In genomic region chr17:43062984-43063383, GRCh38 we compare ENCODE assay signal across 6 cellular contexts. TPM values are rescaled to one million over a fixed set of nuclear protein-coding genes. Genes with fewer than 3 reads are reported as not detected.
A peak's percentile ranks its signal among the peaks of the same experiment; 100 is the strongest.
DNase-seq lines count a peak whose midpoint lies in the region; ATAC-seq and TF ChIP-seq lines count a peak whose summit lies in the region.
"Not testable (repeated sequence)": the region's sequence is repeated elsewhere in the genome, so short reads cannot be mapped to it uniquely, and the experiment has no call there.
"Had no signal": no experiment of that assay in that cellular context is flagged by ENCODE, and none has a peak within 500 bp of the region (broad histone marks: within the 10 kb centered on the region; RNA-seq: fewer than 3 reads in every experiment).

No MANE protein-coding gene starts in this region.

- H3K4me1 ChIP-seq in GM23338 (ENCODE audit: insufficient read depth): peaks cover 32% of the 10 kb centered on the region
- peaks cover 21% of the 10 kb centered on the region for H3K4me1 ChIP-seq in HAP-1
- H3K4me1 ChIP-seq in HUES64 (ENCODE audit: insufficient read depth, low read length): peaks cover 15% of the 10 kb centered on the region
- not testable (repeated sequence) for H3K4me1 ChIP-seq in iPS-20b (ENCODE audit: insufficient read depth, low read length)

- H3K27me3 ChIP-seq in GM23338 (ENCODE audit: insufficient read depth); HAP-1 (ENCODE audit: low read depth); HUES64 (ENCODE audit: insufficient read depth, low read length); iPS-20b (ENCODE audit: insufficient read depth, low read length): not testable (repeated sequence)

- intact Hi-C loops in MCF 10A (cut with micrococcal nuclease): not testable (repeated sequence)

- H3K4me3 ChIP-seq in GM23338; HAP-1; HUES64 (ENCODE audit: low read length); iPS-20b (ENCODE audit: low read length): not testable (repeated sequence)

- H3K27ac ChIP-seq in GM23338 (ENCODE audit: low read depth) (peak overlapping the region; percentile 39), HUES64 (ENCODE audit: low read depth, low read length) (peak overlapping the region; percentile 60; the same call in 1 of the 2 replicates)
- H3K27ac ChIP-seq in iPS-20b (ENCODE audit: low read length): not testable (repeated sequence)

- CTCF ChIA-PET in MCF 10A (lab: Yijun Ruan, JAX): not testable (repeated sequence)

- H3K79me2 ChIP-seq in GM23338 (replicated peaks; ENCODE audit: insufficient read depth): not testable (repeated sequence)

- BruUV-seq in MCF 10A (replicated peaks; lab: Mats Ljungman, UMichigan): not testable (repeated sequence)

- DNase-seq in GM23338 (ENCODE audit: low spot score): peak; percentile 18
- DNase-seq in HAP-1 (ENCODE audit: low spot score in 2 of 2): peak; percentile 53 to 60
- DNase-seq in MCF 10A (ENCODE audit: unreplicated experiment): not testable (repeated sequence)

- peaks cover 24% of the 10 kb centered on the region for H3K4me1 Mint-ChIP-seq in GM23338
- H3K4me1 Mint-ChIP-seq in MCF 10A (ENCODE audit: insufficient read depth, unreplicated experiment): not testable (repeated sequence)

- peak overlapping the region; percentile 25; the same call in 1 of the 2 replicates for H3K4me2 ChIP-seq in GM23338

- H3K36me3 Mint-ChIP-seq in GM23338 (ENCODE audit: low read depth) (peaks cover 34% of the 10 kb centered on the region), MCF 10A (ENCODE audit: insufficient read depth, unreplicated experiment) (peaks cover 47% of the 10 kb centered on the region)

- H3K4me3 Mint-ChIP-seq in GM23338; MCF 10A (ENCODE audit: unreplicated experiment): not testable (repeated sequence)

- not testable (repeated sequence) for H3K9me3 ChIP-seq in HAP-1; HUES64 (ENCODE audit: insufficient read depth, low read depth, low read length); iPS-20b (ENCODE audit: insufficient read depth, low read depth, low read length)

- 94% methylated on average over 6 of the region's 6 CpGs for WGBS in HUES64

- TF ChIP-seq CTCF in GM23338 (conservative IDR thresholded peaks at IDR 0.05; ENCODE audit: low read depth in 2 of 2); MCF 10A (IDR thresholded peaks at IDR 0.05; ENCODE audit: unreplicated experiment): not testable (repeated sequence)

- not testable (repeated sequence) for H3K36me3 ChIP-seq in GM23338 (ENCODE audit: insufficient read depth)
- H3K36me3 ChIP-seq in HAP-1 (replicated peaks): peaks cover 33% of the 10 kb centered on the region
- peaks cover 54% of the 10 kb centered on the region for H3K36me3 ChIP-seq in HUES64 (ENCODE audit: insufficient read depth, low read length)
- peaks cover 40% of the 10 kb centered on the region; the same call in 1 of the 2 replicates for H3K36me3 ChIP-seq in iPS-20b (ENCODE audit: insufficient read depth, low read depth, low read length)

- not testable (repeated sequence) for H4K20me1 ChIP-seq in GM23338 (replicated peaks; ENCODE audit: insufficient read depth)

- not testable (repeated sequence) for H3F3A ChIP-seq in GM23338 (replicated peaks; ENCODE audit: low read depth)

- not testable (repeated sequence) for ATAC-seq in GM23338

- in situ Hi-C loops in HAP-1 (cut with MboI; ENCODE audit: low sequenced_read_pairs): not testable (repeated sequence)

- not testable (repeated sequence) for H3K9me2 ChIP-seq in GM23338 (ENCODE audit: insufficient read depth)

- not testable (repeated sequence) for H3K9ac ChIP-seq in HUES64 (ENCODE audit: low read depth, low read length)
- H3K9ac ChIP-seq in iPS-20b (ENCODE audit: low read depth, low read length): peak overlapping the region; percentile 20; the same call in 1 of the 2 replicates

- H3K27me3 Mint-ChIP-seq in GM23338 (ENCODE audit: insufficient read depth, low read depth, poor library complexity): peaks cover 10% of the 10 kb centered on the region
- H3K27me3 Mint-ChIP-seq in MCF 10A (ENCODE audit: insufficient read depth, unreplicated experiment): not testable (repeated sequence)

- POLR2A ChIA-PET in MCF 10A (lab: Yijun Ruan, JAX): not testable (repeated sequence)

- not testable (repeated sequence) for H2AFZ ChIP-seq in GM23338

- H3K9me3 Mint-ChIP-seq in GM23338; MCF 10A (ENCODE audit: unreplicated experiment): not testable (repeated sequence)

- H3K27ac Mint-ChIP-seq in GM23338 (peak overlapping the region; percentile 57), MCF 10A (ENCODE audit: low read depth, unreplicated experiment) (peak overlapping the region; percentile 36)

TF ChIP-seq in GM23338, 12 proteins besides CTCF, POLR2A, EP300 and RAD21:
- peak; percentile 69; the same call in 1 of the 2 replicates for TF ChIP-seq NANOG (IDR thresholded peaks at IDR 0.05; ENCODE audit: borderline replicate concordance)
TF ChIP-seq in GM23338: peak in this region for 1; not testable (repeated sequence) for 11.

RNA-seq across cellular contexts. Expression of gene RND2, which starts 38.0 kb away (rescaled TPM):
- total RNA-seq in GM23338 (2014; rRNA removed; shearing (Covaris generic)): 20.8 and 22.9 TPM in 2 replicates
- polyA plus RNA-seq in GM23338 (2016; fragmentation: Nextera tagmentation; extraction: Ambion mirVana): 18.5 and 20.4 TPM in 2 replicates
- 28.0 TPM for polyA plus RNA-seq in HUES64 (2013, experiment 1 of 2)
- 30.6 TPM for polyA plus RNA-seq in HUES64 (2013, experiment 2 of 2)
- total RNA-seq in MCF 10A (2022): 0.16 TPM in 1 of 2 replicates, not detected in the other
- total RNA-seq: A172 had no signal

RNA-seq across cellular contexts. Expression of gene VAT1, which starts 40.8 kb away (rescaled TPM):
- 227 and 300 TPM in 2 replicates for total RNA-seq in GM23338 (2014; rRNA removed; shearing (Covaris generic))
- 233 and 267 TPM in 2 replicates for polyA plus RNA-seq in GM23338 (2016; fragmentation: Nextera tagmentation; extraction: Ambion mirVana)
- polyA plus RNA-seq in HUES64 (2013, experiment 1 of 2): 114 TPM
- polyA plus RNA-seq in HUES64 (2013, experiment 2 of 2): 125 TPM
- total RNA-seq in MCF 10A (2022): 61.0 and 105 TPM in 2 replicates

RNA-seq across cellular contexts. Expression of gene IFI35, which starts 56.4 kb away (rescaled TPM):
- 2.3 and 3.3 TPM in 2 replicates for total RNA-seq in GM23338 (2014; rRNA removed; shearing (Covaris generic))
- 1.5 and 1.8 TPM in 2 replicates for polyA plus RNA-seq in GM23338 (2016; fragmentation: Nextera tagmentation; extraction: Ambion mirVana)
- polyA plus RNA-seq in HUES64 (2013, experiment 1 of 2): 1.8 TPM
- 1.9 TPM for polyA plus RNA-seq in HUES64 (2013, experiment 2 of 2)
- total RNA-seq in MCF 10A (2022): 6.3 and 7.3 TPM in 2 replicates

Comparison
In these comparisons a context has a peak if more than half of its experiments do, and no peak if none do; other contexts are left out.
1. RNA of gene RND2, which starts 38.0 kb away (total RNA-seq): 20.8 to 22.9 TPM in GM23338; 0.16 TPM in MCF 10A; every median in the first group is over 10 times any median in the second.